In the genomic region with DNA sequence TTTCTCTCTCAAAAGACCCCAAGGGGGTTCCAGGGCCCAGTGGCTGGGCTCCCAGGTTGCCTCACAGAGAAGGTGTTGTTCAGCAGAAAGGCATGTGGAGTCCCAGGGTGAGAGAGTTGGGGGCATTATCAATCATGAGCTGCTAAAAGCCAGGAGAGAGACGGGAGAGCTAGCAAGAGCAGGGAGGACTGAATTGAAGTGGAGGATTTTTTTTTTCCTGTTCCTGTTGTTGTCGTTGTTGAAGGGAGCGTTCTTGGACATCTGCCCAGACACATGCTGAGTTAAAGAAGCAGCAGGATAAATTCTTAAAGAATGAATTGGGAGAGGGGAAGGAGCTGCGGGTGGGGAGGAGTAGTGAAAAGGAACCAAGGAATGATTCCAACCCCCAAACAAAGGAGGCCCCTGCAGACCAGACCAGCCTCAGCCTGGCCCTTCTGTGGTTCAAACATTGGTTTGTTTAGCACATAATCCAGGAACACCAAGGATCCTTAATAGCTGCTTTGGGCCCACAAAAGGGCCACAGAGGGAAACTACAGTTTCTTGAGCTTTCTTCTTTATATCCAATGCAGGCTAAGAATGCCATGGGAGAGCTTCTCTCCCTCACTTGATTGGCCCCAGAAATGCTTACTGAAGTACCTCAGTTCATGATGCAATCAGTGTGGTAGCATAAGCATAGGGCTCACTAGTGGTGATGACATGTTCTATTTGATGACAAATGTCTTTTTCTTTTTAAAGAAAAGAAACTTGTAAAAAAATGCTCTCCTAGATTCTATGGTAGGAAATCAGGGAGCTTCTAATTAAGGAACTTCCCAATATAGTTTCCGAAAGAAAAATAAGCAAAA, we compare ENCODE assay signal across 9 cellular contexts.
DNase-seq lines count a peak whose midpoint lies in the region.
"Had no signal": no experiment of that assay in that cellular context is flagged by ENCODE, and none has a peak within 500 bp of the region (broad histone marks: within the 10 kb centered on the region; RNA-seq: fewer than 3 reads in every experiment).

No MANE protein-coding gene starts in this region.

- H3K4me2 ChIP-seq in skeletal muscle satellite cell (ENCODE audit: low read length) = peak overlapping the region; percentile 39

- H3K9ac ChIP-seq in skeletal muscle satellite cell (ENCODE audit: low read depth, low read length) = peak overlapping the region; percentile 25

- peaks cover 8% of the 10 kb centered on the region for H3K4me1 ChIP-seq in skeletal muscle satellite cell (ENCODE audit: control insufficient read depth, insufficient read depth, low read length)

- H3K27me3 ChIP-seq in skeletal muscle satellite cell (ENCODE audit: control insufficient read depth, insufficient read depth, low read length) = no peaks in the 10 kb centered on the region

- H3K9me3 ChIP-seq in skeletal muscle satellite cell (replicated peaks; ENCODE audit: low read length) = no peaks in the 10 kb centered on the region

- H3K36me3 ChIP-seq in skeletal muscle satellite cell (ENCODE audit: insufficient read depth, low read length) = no peaks in the 10 kb centered on the region

- peak overlapping the region; percentile 17 for H3K4me3 ChIP-seq in skeletal muscle satellite cell (ENCODE audit: low read length)

- peak; percentile 41 for DNase-seq in NCI-H82 (lab: John Stamatoyannopoulos, UW)
- no peak for DNase-seq in NCI-H82 treated with DMSO at 0.1 percent for 48 hours (lab: John Stamatoyannopoulos, UW; ENCODE audit: unreplicated experiment)
- peak in 41 of 56 donors; percentile 5 to 82 (median 25) for DNase-seq in amygdala (lab: John Stamatoyannopoulos, UW)
- DNase-seq in hypothalamus (lab: John Stamatoyannopoulos, UW) = peak in 27 of 51 donors; percentile 4 to 73 (median 42)
- DNase-seq in NCI-H1436 treated with DMSO at 0.1 percent for 48 hours (lab: John Stamatoyannopoulos, UW) = no peak
- DNase-seq in NCI-H526 (lab: John Stamatoyannopoulos, UW) = no peak
- no peak for DNase-seq in activated CD8-positive, alpha-beta memory T cell treated with anti-CD3 and anti-CD28 coated beads for 24 hours
- DNase-seq: CD4-positive, CD25-positive, alpha-beta regulatory T cell had no signal

Comparison
In these comparisons a context has a peak if more than half of its experiments do, and no peak if none do; other contexts are left out.
1. DNase-seq: peak in NCI-H82 (single experiment), amygdala (41 of 56) and hypothalamus (27 of 51); none in NCI-H82 treated with DMSO at 0.1 percent for 48 hours (single experiment), NCI-H1436 treated with DMSO at 0.1 percent for 48 hours (single experiment), NCI-H526 (0 of 2) and activated CD8-positive, alpha-beta memory T cell treated with anti-CD3 and anti-CD28 coated beads for 24 hours (single experiment).